ENCODE assay signal across 13 cellular contexts in genomic region chr10:111107023-111107422, GRCh38. TPM values are rescaled to one million over a fixed set of nuclear protein-coding genes. Genes with fewer than 3 reads are reported as not detected.
"Had no signal": no experiment of that assay in that cellular context is flagged by ENCODE, and none has a peak within 500 bp of the region (broad histone marks: within the 10 kb centered on the region; RNA-seq: fewer than 3 reads in every experiment).

No MANE protein-coding gene starts in this region.

- H3K27me3 ChIP-seq: gastrocnemius medialis, tibial nerve had no signal

- H3K4me3 ChIP-seq: gastrocnemius medialis, skin epidermis, tibial nerve had no signal

- H3K27ac ChIP-seq: gastrocnemius medialis, parathyroid adenoma, skin epidermis, tibial nerve had no signal

- H3K4me1 ChIP-seq: gastrocnemius medialis, parathyroid adenoma, tibial nerve had no signal

- H3K36me3 ChIP-seq: gastrocnemius medialis, tibial nerve had no signal

- DNase-seq: activated CD4-positive, alpha-beta memory T cell treated with anti-CD3 and anti-CD28 coated beads for 36 hours; activated naive CD8-positive, alpha-beta T cell treated with anti-CD3 and anti-CD28 coated beads, Interleukin-2, amount 10 ng/mL, durations not matched to agents 7 days and 5 days; activated T-cell treated with anti-CD3 and anti-CD28 coated beads, Interleukin-2, amount 50 U/mL, for 48 hours; effector CD4-positive, alpha-beta T cell; gastrocnemius medialis; retina; SW 1271 had no signal

- ATAC-seq: gastrocnemius medialis; stimulated activated effector memory CD8-positive, alpha-beta T cell treated with anti-CD3 and anti-CD28 coated beads, Interleukin-12 subunit alpha, Interleukin-12 subunit beta, amount 100 ng/mL, for 72 hours had no signal

- H3K9me3 ChIP-seq: gastrocnemius medialis, tibial nerve had no signal

- H3K9ac ChIP-seq: parathyroid adenoma had no signal

RNA-seq across cellular contexts. Expression of gene ADRA2A, which starts 30.2 kb away (rescaled TPM):
- total RNA-seq: activated CD4-positive, alpha-beta memory T cell treated with anti-CD3 and anti-CD28 coated beads for 36 hours; activated naive CD8-positive, alpha-beta T cell treated with anti-CD3 and anti-CD28 coated beads, Interleukin-2, amount 10 ng/mL, durations not matched to agents 7 days and 5 days; bronchial epithelial cell; kidney epithelial cell had no signal
